Comparison of ENCODE assay signal across 27 cellular contexts in genomic region chr10:125562737-125563136, GRCh38.
A peak's percentile ranks its signal among the peaks of the same experiment; 100 is the strongest.
DNase-seq lines count a peak whose midpoint lies in the region; ATAC-seq and TF ChIP-seq lines count a peak whose summit lies in the region.
"Had no signal": no experiment of that assay in that cellular context is flagged by ENCODE, and none has a peak within 500 bp of the region (broad histone marks: within the 10 kb centered on the region; RNA-seq: fewer than 3 reads in every experiment).

No MANE protein-coding gene starts in this region.

- H3K27me3 Mint-ChIP-seq in GM23338 (ENCODE audit: insufficient read depth, low read depth, poor library complexity), result no peaks in the 10 kb centered on the region
- H3K27me3 Mint-ChIP-seq: IgD-negative memory B cell had no signal

- 0 out of 3 replicates have a peak, but pooled peaks cover 2% of the 10 kb centered on the region for H3K4me1 Mint-ChIP-seq in GM23338
- H3K4me1 Mint-ChIP-seq: memory B cell had no signal

- no peaks in the 10 kb centered on the region for H3K4me1 ChIP-seq in GM23338 (ENCODE audit: insufficient read depth)
- H3K4me1 ChIP-seq in upper lobe of left lung, result no peaks in the 10 kb centered on the region
- H3K4me1 ChIP-seq: heart right ventricle had no signal

- peak; percentile 57 for DNase-seq in GM23338 (ENCODE audit: low spot score)
- DNase-seq in WERI-Rb-1, result no peak
- DNase-seq in islet precursor cell, result peak; percentile 50
- DNase-seq in T-helper 1 cell, result no peak
- DNase-seq in NCI-H2029 (lab: John Stamatoyannopoulos, UW), result no peak
- no peak for DNase-seq in upper lobe of left lung
- DNase-seq: activated CD4-positive, alpha-beta T cell treated with anti-CD3 and anti-CD28 coated beads for 48 hours; activated CD8-positive, alpha-beta memory T cell treated with anti-CD3 and anti-CD28 coated beads, Interleukin-2, amount 10 ng/mL, durations not matched to agents 7 days and 5 days; aorta; CD4-positive, alpha-beta T cell; central memory CD4-positive, alpha-beta T cell; dermis blood vessel endothelial cell; GM23248; heart right ventricle; kidney; MM.1S; NCI-H1436 treated with DMSO at 0.1 percent for 48 hours; NCI-H2171; NCI-H524; nucleus accumbens; substantia nigra had no signal

- H3F3A ChIP-seq in GM23338 (replicated peaks; ENCODE audit: low read depth), result no peaks in the 10 kb centered on the region

- ATAC-seq in GM23338 (peak; percentile 86), upper lobe of left lung (ENCODE audit: low FRiP score in 2 of 2) (no peak), HG02759 (IDR thresholded peaks at IDR 0.05; ENCODE audit: unreplicated experiment) (no peak)
- ATAC-seq: activated CD8-positive, alpha-beta memory T cell treated with anti-CD3 and anti-CD28 coated beads, Interleukin-2, amount 10 ng/mL, durations not matched to agents 7 days and 5 days; activated naive CD4-positive, alpha-beta T cell treated with anti-CD3 and anti-CD28 coated beads, Interleukin-2, amount 50 U/mL, for 72 hours; heart right ventricle had no signal

- peaks cover 2% of the 10 kb centered on the region; the same call in 1 of the 3 replicates for H3K36me3 Mint-ChIP-seq in GM23338 (ENCODE audit: low read depth)
- H3K36me3 Mint-ChIP-seq: activated CD8-positive, alpha-beta memory T cell treated with anti-CD3 and anti-CD28 coated beads, Interleukin-2, amount 10 ng/mL, durations not matched to agents 7 days and 5 days; activated naive CD4-positive, alpha-beta T cell treated with anti-CD3 and anti-CD28 coated beads, Interleukin-2, amount 50 U/mL, for 72 hours; IgD-negative memory B cell; memory B cell had no signal

- H4K20me1 ChIP-seq in GM23338 (replicated peaks; ENCODE audit: insufficient read depth), result no peaks in the 10 kb centered on the region

- H3K27ac ChIP-seq in C4-2B (no peak overlapping the region), GM23338 (ENCODE audit: low read depth) (no peak overlapping the region), WERI-Rb-1 (no peak overlapping the region), upper lobe of left lung (no peak overlapping the region)
- H3K27ac ChIP-seq: GM23248, heart right ventricle had no signal

- no peaks in the 10 kb centered on the region for H3K36me3 ChIP-seq in GM23338 (ENCODE audit: insufficient read depth)
- H3K36me3 ChIP-seq in WERI-Rb-1, result no peaks in the 10 kb centered on the region
- H3K36me3 ChIP-seq in upper lobe of left lung, result no peaks in the 10 kb centered on the region
- H3K36me3 ChIP-seq: heart right ventricle had no signal

- TF ChIP-seq POLR2A in upper lobe of left lung (IDR thresholded peaks at IDR 0.05), result no peak

- H2AFZ ChIP-seq in GM23338, result no peak overlapping the region
- H2AFZ ChIP-seq: GM23248 had no signal

- 64 to 84% methylated on average over 4 of the region's 4 CpGs for WGBS in upper lobe of left lung, 2 donors

- no peaks in the 10 kb centered on the region for H3K79me2 ChIP-seq in GM23338 (replicated peaks; ENCODE audit: insufficient read depth)

- H3K27ac Mint-ChIP-seq in GM23338, result no peak overlapping the region
- H3K27ac Mint-ChIP-seq: activated CD8-positive, alpha-beta memory T cell treated with anti-CD3 and anti-CD28 coated beads, Interleukin-2, amount 10 ng/mL, durations not matched to agents 7 days and 5 days; activated naive CD4-positive, alpha-beta T cell treated with anti-CD3 and anti-CD28 coated beads, Interleukin-2, amount 50 U/mL, for 72 hours; activated T-helper 1 cell treated with anti-CD3 and anti-CD28 coated beads, Interleukin-12 subunit alpha, Interleukin-12 subunit beta, Interleukin-2, Interleukin-4 antibody, amounts not matched to agents 30 ng/mL and 10 ng/mL and 1 ng/mL, durations not matched to agents 14 hours and 24 hours and 36 hours; CD4-positive, alpha-beta T cell; IgD-negative memory B cell; memory B cell had no signal

- no peak for TF ChIP-seq EP300 in upper lobe of left lung (IDR thresholded peaks at IDR 0.05)

- H3K4me3 ChIP-seq in GM23338 (no peak overlapping the region), WERI-Rb-1 (ENCODE audit: low read depth, low read length) (no peak overlapping the region), upper lobe of left lung (no peak overlapping the region)
- H3K4me3 ChIP-seq: GM23248, heart right ventricle had no signal

- no peaks in the 10 kb centered on the region for H3K9me3 ChIP-seq in WERI-Rb-1 (ENCODE audit: severe bottlenecking)
- H3K9me3 ChIP-seq in upper lobe of left lung, result no peaks in the 10 kb centered on the region

- no peak overlapping the region for H3K4me3 Mint-ChIP-seq in GM23338
- H3K4me3 Mint-ChIP-seq: activated CD8-positive, alpha-beta memory T cell treated with anti-CD3 and anti-CD28 coated beads, Interleukin-2, amount 10 ng/mL, durations not matched to agents 7 days and 5 days; activated T-helper 1 cell treated with anti-CD3 and anti-CD28 coated beads, Interleukin-12 subunit alpha, Interleukin-12 subunit beta, Interleukin-2, Interleukin-4 antibody, amounts not matched to agents 30 ng/mL and 10 ng/mL and 1 ng/mL, durations not matched to agents 14 hours and 24 hours and 36 hours; CD4-positive, alpha-beta T cell; IgD-negative memory B cell; memory B cell had no signal

- H3K9me2 ChIP-seq in GM23338 (ENCODE audit: insufficient read depth), result no peaks in the 10 kb centered on the region

- no peak overlapping the region for H3K4me2 ChIP-seq in GM23338

- H3K27me3 ChIP-seq in GM23338 (ENCODE audit: insufficient read depth), result no peaks in the 10 kb centered on the region
- peaks cover 38% of the 10 kb centered on the region for H3K27me3 ChIP-seq in WERI-Rb-1 (ENCODE audit: insufficient read depth, low read depth, severe bottlenecking)
- no peaks in the 10 kb centered on the region for H3K27me3 ChIP-seq in upper lobe of left lung

- TF ChIP-seq CTCF in C4-2B (conservative IDR thresholded peaks at IDR 0.05), result peak; percentile 29
- peak; percentile 35 to 57 for TF ChIP-seq CTCF in GM23338 (conservative IDR thresholded peaks at IDR 0.05; ENCODE audit: low read depth in 2 of 2)
- peak; percentile 29; the same call in 1 of the 2 replicates for TF ChIP-seq CTCF in WERI-Rb-1 (IDR thresholded peaks at IDR 0.05; ENCODE audit: low read depth, low read length)
- TF ChIP-seq CTCF in upper lobe of left lung (IDR thresholded peaks at IDR 0.05), result no peak

- H3K9me3 Mint-ChIP-seq in GM23338, result peaks cover 11% of the 10 kb centered on the region
- H3K9me3 Mint-ChIP-seq: activated T-helper 1 cell treated with anti-CD3 and anti-CD28 coated beads, Interleukin-12 subunit alpha, Interleukin-12 subunit beta, Interleukin-2, Interleukin-4 antibody, amounts not matched to agents 30 ng/mL and 10 ng/mL and 1 ng/mL, durations not matched to agents 14 hours and 24 hours and 36 hours had no signal

TF ChIP-seq in GM23338, 12 proteins besides CTCF, POLR2A, EP300 and RAD21 (continues in another document):
- TF ChIP-seq STAT1 (IDR thresholded peaks at IDR 0.05; ENCODE audit: unreplicated experiment) (no peak), NANOG (IDR thresholded peaks at IDR 0.05; ENCODE audit: borderline replicate concordance) (no peak), ZNF331 (CRISPR knock-in tag; IDR thresholded peaks at IDR 0.05; ENCODE audit: low read depth) (no peak), EZH2phosphoT487 (IDR thresholded peaks at IDR 0.05; ENCODE audit: unreplicated experiment) (no peak)

Comparison
In these comparisons a context has a peak if more than half of its experiments do, and no peak if none do; other contexts are left out.
1. CTCF ChIP-seq: peak in C4-2B (single experiment), GM23338 (2 of 2) and WERI-Rb-1 (single experiment); none in upper lobe of left lung (0 of 6).
2. DNase-seq: peak in GM23338 (single experiment) and islet precursor cell (single experiment); none in WERI-Rb-1 (single experiment), T-helper 1 cell (0 of 5), NCI-H2029 (single experiment) and upper lobe of left lung (0 of 2).